In the genomic region with DNA sequence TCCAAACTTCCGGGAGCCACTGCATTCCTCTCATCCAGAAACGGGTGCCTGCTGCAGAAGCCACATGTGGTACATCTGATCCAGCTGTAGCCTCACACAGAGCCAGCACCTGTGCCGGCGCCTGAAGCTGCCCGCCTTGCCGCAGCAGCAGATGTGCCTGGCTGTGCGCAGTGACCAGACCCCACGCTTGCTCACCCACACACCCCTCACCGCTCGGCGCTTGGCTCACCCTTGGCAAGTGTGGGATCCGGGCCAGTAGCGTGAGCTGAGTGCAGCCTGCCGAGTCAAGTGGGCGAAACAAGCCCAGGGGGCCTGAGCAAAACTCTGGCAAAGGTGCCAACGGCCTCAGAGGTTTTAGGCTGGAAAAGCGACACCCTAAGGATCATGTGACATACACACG, we compare ENCODE assay signal across 1 cellular context.
TF ChIP-seq lines count a peak whose summit lies in the region.

No MANE protein-coding gene starts in this region.

TF ChIP-seq in H1, 55 proteins besides CTCF, POLR2A, EP300 and RAD21 (continued from another document):
- no peak for TF ChIP-seq POLR2AphosphoS5 (IDR thresholded peaks at IDR 0.05; ENCODE audit: low read depth, low read length)
- TF ChIP-seq EGR1 (IDR thresholded peaks at IDR 0.05; ENCODE audit: borderline replicate concordance, low read depth, low read length), result no peak
- no peak for TF ChIP-seq KDM5A (IDR thresholded peaks at IDR 0.05; ENCODE audit: low read length)
- TF ChIP-seq ZNF274 (IDR thresholded peaks at IDR 0.05; ENCODE audit: borderline replicate concordance, extremely low read depth, low read length), result no peak
- TF ChIP-seq, protein P1, sequence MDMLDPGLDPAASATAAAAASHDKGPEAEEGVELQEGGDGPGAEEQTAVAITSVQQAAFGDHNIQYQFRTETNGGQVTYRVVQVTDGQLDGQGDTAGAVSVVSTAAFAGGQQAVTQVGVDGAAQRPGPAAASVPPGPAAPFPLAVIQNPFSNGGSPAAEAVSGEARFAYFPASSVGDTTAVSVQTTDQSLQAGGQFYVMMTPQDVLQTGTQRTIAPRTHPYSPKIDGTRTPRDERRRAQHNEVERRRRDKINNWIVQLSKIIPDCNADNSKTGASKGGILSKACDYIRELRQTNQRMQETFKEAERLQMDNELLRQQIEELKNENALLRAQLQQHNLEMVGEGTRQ (IDR thresholded peaks at IDR 0.05; ENCODE audit: low read length), result no peak
- no peak for TF ChIP-seq TEAD4 (IDR thresholded peaks at IDR 0.05; ENCODE audit: low read depth, low read length)
- TF ChIP-seq, protein P2, sequence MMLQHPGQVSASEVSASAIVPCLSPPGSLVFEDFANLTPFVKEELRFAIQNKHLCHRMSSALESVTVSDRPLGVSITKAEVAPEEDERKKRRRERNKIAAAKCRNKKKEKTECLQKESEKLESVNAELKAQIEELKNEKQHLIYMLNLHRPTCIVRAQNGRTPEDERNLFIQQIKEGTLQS (IDR thresholded peaks at IDR 0.05; ENCODE audit: insufficient read depth, low read depth, low read length), result no peak
- TF ChIP-seq SP1 (IDR thresholded peaks at IDR 0.05; ENCODE audit: low read depth, low read length), result no peak
- no peak for TF ChIP-seq CREB1 (IDR thresholded peaks at IDR 0.05)
- TF ChIP-seq EZH2 (IDR thresholded peaks at IDR 0.05; ENCODE audit: low read depth, low read length, severe bottlenecking), result no peak
- no peak for TF ChIP-seq JUN (IDR thresholded peaks at IDR 0.05; ENCODE audit: low read depth, low read length)
- TF ChIP-seq, protein P3, sequence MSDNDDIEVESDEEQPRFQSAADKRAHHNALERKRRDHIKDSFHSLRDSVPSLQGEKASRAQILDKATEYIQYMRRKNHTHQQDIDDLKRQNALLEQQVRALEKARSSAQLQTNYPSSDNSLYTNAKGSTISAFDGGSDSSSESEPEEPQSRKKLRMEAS (IDR thresholded peaks at IDR 0.05), result no peak
